24 cellular contexts compared by ENCODE assay signal in the genomic region with DNA sequence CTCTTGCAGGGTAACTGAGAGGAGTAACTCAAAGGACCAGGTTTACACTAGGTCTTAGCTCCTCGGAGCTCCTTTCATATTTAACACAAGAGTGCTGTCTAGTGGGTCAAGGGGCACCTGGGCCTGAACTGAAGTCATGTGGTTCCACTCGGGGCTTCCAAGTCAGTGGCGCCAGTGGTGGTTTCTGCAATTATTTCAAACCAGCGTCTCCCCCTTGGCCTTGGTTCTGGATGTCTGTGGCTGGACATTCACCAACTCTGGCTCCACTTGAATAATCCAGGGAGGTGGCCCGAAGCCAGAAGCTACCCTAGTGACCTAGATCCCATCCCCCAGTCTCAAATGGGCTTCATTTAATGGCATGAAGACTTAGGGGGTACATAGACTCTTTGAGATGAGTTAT.
"Had no signal": no experiment of that assay in that cellular context is flagged by ENCODE, and none has a peak within 500 bp of the region (broad histone marks: within the 10 kb centered on the region; RNA-seq: fewer than 3 reads in every experiment).

No MANE protein-coding gene starts in this region.

- H3K27me3 Mint-ChIP-seq: activated CD4-positive, alpha-beta memory T cell treated with anti-CD3 and anti-CD28 coated beads, Interleukin-2, amount 10 ng/mL, durations not matched to agents 7 days and 5 days; activated CD4-positive, alpha-beta T cell treated with anti-CD3 and anti-CD28 coated beads for 36 hours; activated naive CD4-positive, alpha-beta T cell treated with anti-CD3 and anti-CD28 coated beads, Interleukin-2, amount 10 ng/mL, durations not matched to agents 7 days and 5 days; activated naive CD8-positive, alpha-beta T cell treated with anti-CD3 and anti-CD28 coated beads for 36 hours had no signal

- H3K4me3 Mint-ChIP-seq: activated CD4-positive, alpha-beta memory T cell treated with anti-CD3 and anti-CD28 coated beads, Interleukin-2, amount 10 ng/mL, durations not matched to agents 7 days and 5 days; activated CD4-positive, alpha-beta T cell treated with anti-CD3 and anti-CD28 coated beads for 36 hours; activated naive CD4-positive, alpha-beta T cell treated with anti-CD3 and anti-CD28 coated beads, Interleukin-2, amount 10 ng/mL, durations not matched to agents 7 days and 5 days; activated naive CD8-positive, alpha-beta T cell treated with anti-CD3 and anti-CD28 coated beads for 36 hours; activated T-cell treated with anti-CD3 and anti-CD28 coated beads, Interleukin-2, amount 50 U/mL, for 72 hours; T-cell had no signal

- H3K27ac Mint-ChIP-seq: activated CD4-positive, alpha-beta memory T cell treated with anti-CD3 and anti-CD28 coated beads, Interleukin-2, amount 10 ng/mL, durations not matched to agents 7 days and 5 days; activated CD4-positive, alpha-beta T cell treated with anti-CD3 and anti-CD28 coated beads for 36 hours; activated naive CD4-positive, alpha-beta T cell treated with anti-CD3 and anti-CD28 coated beads, Interleukin-2, amount 10 ng/mL, durations not matched to agents 7 days and 5 days; activated naive CD8-positive, alpha-beta T cell treated with anti-CD3 and anti-CD28 coated beads for 36 hours; activated T-cell treated with anti-CD3 and anti-CD28 coated beads, Interleukin-2, amount 50 U/mL, for 72 hours; activated T-helper 2 cell treated with anti-CD3 and anti-CD28 coated beads, Interferon-gamma antibody, Interleukin-2, Interleukin-4, amounts not matched to agents 10 μg/mL and 5 μg/mL and 100 μg/mL, durations not matched to agents 14 hours and 24 hours and 36 hours; T-cell had no signal

- ATAC-seq: activated CD4-positive, alpha-beta T cell treated with anti-CD3 and anti-CD28 coated beads for 36 hours; activated T-cell treated with anti-CD3 and anti-CD28 coated beads, Interleukin-2, amount 50 U/mL, for 72 hours; Panc1; Right ventricle myocardium inferior; T-cell had no signal

- H3K9me3 Mint-ChIP-seq: activated naive CD4-positive, alpha-beta T cell treated with anti-CD3 and anti-CD28 coated beads, Interleukin-2, amount 10 ng/mL, durations not matched to agents 7 days and 5 days; activated naive CD8-positive, alpha-beta T cell treated with anti-CD3 and anti-CD28 coated beads for 36 hours had no signal

- H3K36me3 Mint-ChIP-seq: activated naive CD4-positive, alpha-beta T cell treated with anti-CD3 and anti-CD28 coated beads, Interleukin-2, amount 10 ng/mL, durations not matched to agents 7 days and 5 days; activated naive CD8-positive, alpha-beta T cell treated with anti-CD3 and anti-CD28 coated beads for 36 hours; T-cell had no signal

- H3K9me3 ChIP-seq: MG63 had no signal

- DNase-seq: activated CD4-positive, alpha-beta memory T cell treated with anti-CD3 and anti-CD28 coated beads, Interleukin-2, amount 10 ng/mL, durations not matched to agents 7 days and 5 days; activated CD4-positive, alpha-beta T cell treated with anti-CD3 and anti-CD28 coated beads for 36 hours; activated CD4-positive, alpha-beta T cell treated with anti-CD3 and anti-CD28 coated beads, Interleukin-2, amount 50 U/mL, for 1 hour; activated CD4-positive, CD25-positive, alpha-beta regulatory T cell; activated gamma-delta T cell treated with Interleukin-2 at 50 U/mL for 16 hours; activated naive CD4-positive, alpha-beta T cell treated with anti-CD3 and anti-CD28 coated beads, Interleukin-2, amount 10 ng/mL, durations not matched to agents 7 days and 5 days; activated naive CD8-positive, alpha-beta T cell treated with anti-CD3 and anti-CD28 coated beads for 36 hours; activated T-cell treated with anti-CD3 and anti-CD28 coated beads, Interleukin-2, amount 50 U/mL, for 72 hours; MG63; MV-4-11; NCI-H1105; NCI-H1436; NCI-H1694 treated with DMSO at 0.1 percent for 48 hours; NCI-H2029 treated with DMSO at 0.1 percent for 48 hours; NCI-H345; NCI-H510A; NCI-H69; NK-92 treated with Interleukin-12 subunit alpha and Interleukin-12 subunit beta, amount 100 ng/mL, for 24 hours; OCI-M1; RPMI8226; T-cell had no signal

- H3K4me1 Mint-ChIP-seq: activated CD4-positive, alpha-beta memory T cell treated with anti-CD3 and anti-CD28 coated beads, Interleukin-2, amount 10 ng/mL, durations not matched to agents 7 days and 5 days; activated CD4-positive, alpha-beta T cell treated with anti-CD3 and anti-CD28 coated beads for 36 hours; activated naive CD4-positive, alpha-beta T cell treated with anti-CD3 and anti-CD28 coated beads, Interleukin-2, amount 10 ng/mL, durations not matched to agents 7 days and 5 days; activated naive CD8-positive, alpha-beta T cell treated with anti-CD3 and anti-CD28 coated beads for 36 hours; T-cell had no signal
